8 cellular contexts compared by ENCODE assay signal in genomic region chr12:25377475-25378179, GRCh38.
DNase-seq lines count a peak whose midpoint lies in the region; ATAC-seq and TF ChIP-seq lines count a peak whose summit lies in the region.

No MANE protein-coding gene starts in this region.

- H3K4me3 Mint-ChIP-seq in endodermal cell, result no peak overlapping the region
- H3K4me3 Mint-ChIP-seq in stimulated activated naive CD8-positive, alpha-beta T cell treated with anti-CD3 and anti-CD28 coated beads, Interleukin-15, Interleukin-2, amounts not matched to agents 100 ng/mL and 50 ng/mL, for 24 hours, result peak overlapping the region; percentile 40

- TF ChIP-seq POLR2A in transverse colon (IDR thresholded peaks at IDR 0.05) (no peak), lower leg skin (IDR thresholded peaks at IDR 0.05) (no peak)

- H3K27ac ChIP-seq in PC-3 (ENCODE audit: low read length), result no peak overlapping the region
- H3K27ac ChIP-seq in endodermal cell (ENCODE audit: low read depth, low read length), result no peak overlapping the region
- peak overlapping the region in 2 of 4 donors; percentile 9 to 10 for H3K27ac ChIP-seq in transverse colon

- no peak for TF ChIP-seq EP300 in transverse colon (IDR thresholded peaks at IDR 0.05; ENCODE audit: low read depth)

- no peaks in the 10 kb centered on the region for H3K36me3 Mint-ChIP-seq in endodermal cell (ENCODE audit: low read depth)
- no peaks in the 10 kb centered on the region for H3K36me3 Mint-ChIP-seq in stimulated activated naive CD8-positive, alpha-beta T cell treated with anti-CD3 and anti-CD28 coated beads, Interleukin-15, Interleukin-2, amounts not matched to agents 100 ng/mL and 50 ng/mL, for 24 hours (ENCODE audit: low read depth)

- H3K4me2 ChIP-seq in PC-3 (ENCODE audit: low read length), result no peak overlapping the region

- ATAC-seq in PC-3, result no peak

- H3K9me3 Mint-ChIP-seq in endodermal cell, result no peaks in the 10 kb centered on the region
- H3K9me3 Mint-ChIP-seq in stimulated activated naive CD8-positive, alpha-beta T cell treated with anti-CD3 and anti-CD28 coated beads, Interleukin-15, Interleukin-2, amounts not matched to agents 100 ng/mL and 50 ng/mL, for 24 hours, result no peaks in the 10 kb centered on the region

- H3K4me3 ChIP-seq in PC-3 (ENCODE audit: low read length), result no peak overlapping the region
- H3K4me3 ChIP-seq in endodermal cell (ENCODE audit: low read length), result no peak overlapping the region
- H3K4me3 ChIP-seq in transverse colon, result no peak overlapping the region
- H3K4me3 ChIP-seq in lower leg skin (ENCODE audit: low read depth, poor library complexity, severe bottlenecking), result no peak overlapping the region

- H3K27me3 Mint-ChIP-seq in endodermal cell (ENCODE audit: insufficient read depth), result peaks cover 3% of the 10 kb centered on the region
- H3K27me3 Mint-ChIP-seq in stimulated activated naive CD8-positive, alpha-beta T cell treated with anti-CD3 and anti-CD28 coated beads, Interleukin-15, Interleukin-2, amounts not matched to agents 100 ng/mL and 50 ng/mL, for 24 hours, result no peaks in the 10 kb centered on the region

- H3K27me3 ChIP-seq in PC-3 (ENCODE audit: low read length) (peaks cover 10% of the 10 kb centered on the region), endodermal cell (ENCODE audit: control insufficient read depth, insufficient read depth, low read length, poor library complexity, severe bottlenecking) (no peaks in the 10 kb centered on the region), transverse colon (no peaks in the 10 kb centered on the region)

- H4K20me1 ChIP-seq in PC-3 (ENCODE audit: low read length), result no peaks in the 10 kb centered on the region

- no peak overlapping the region for H2AFZ ChIP-seq in PC-3 (ENCODE audit: low read length)

- in situ Hi-C loops in transverse colon (cut with MboI; ENCODE audit: low pct_ligation_motif_present in 1 of 4, low pct_unique_long_range_greater_than_20kb in 1 of 4, low sequenced_read_pairs in 3 of 4), result no loop called here

- H3K36me3 ChIP-seq in PC-3 (ENCODE audit: low read depth, low read length) (no peaks in the 10 kb centered on the region), endodermal cell (ENCODE audit: control insufficient read depth, insufficient read depth, low read length) (no peaks in the 10 kb centered on the region), transverse colon (no peaks in the 10 kb centered on the region)

- intact Hi-C loops in PC-3 (cut with micrococcal nuclease), result no loop called here
- intact Hi-C loops in transverse colon (cut with DNase I; ENCODE audit: low total_unique reads), result no loop called here
- intact Hi-C loops in lower leg skin (cut with DNase I; ENCODE audit: low total_unique reads), result no loop called here

- H3K9me3 ChIP-seq in PC-3 (ENCODE audit: low read length), result no peaks in the 10 kb centered on the region
- H3K9me3 ChIP-seq in endodermal cell (ENCODE audit: control insufficient read depth, low read length), result no peaks in the 10 kb centered on the region
- no peaks in the 10 kb centered on the region for H3K9me3 ChIP-seq in transverse colon

- POLR2A ChIA-PET in PC-3 (lab: Charles Lee; ENCODE audit: unreplicated experiment), result no interaction called here

- H3F3A ChIP-seq in PC-3 (ENCODE audit: low read length, unreplicated experiment), result no peaks in the 10 kb centered on the region

- H3K4me1 ChIP-seq in PC-3 (ENCODE audit: insufficient read depth, low read length) (no peaks in the 10 kb centered on the region), endodermal cell (ENCODE audit: control insufficient read depth, insufficient read depth, low read length) (no peaks in the 10 kb centered on the region), transverse colon (peaks cover 0 to 15% (median 4%) of the 10 kb centered on the region in 4 donors)

- H3K4me1 Mint-ChIP-seq in endodermal cell, result peaks cover 23% of the 10 kb centered on the region
- H3K4me1 Mint-ChIP-seq in stimulated activated naive CD8-positive, alpha-beta T cell treated with anti-CD3 and anti-CD28 coated beads, Interleukin-15, Interleukin-2, amounts not matched to agents 100 ng/mL and 50 ng/mL, for 24 hours (ENCODE audit: low read depth), result peaks cover 58% of the 10 kb centered on the region

- WGBS in endodermal cell (ENCODE audit: insufficient coverage in 1 of 2, insufficient read length in 1 of 2), 2 experiments, result 91 to 92% methylated on average over 5 of the region's 5 CpGs
- WGBS in transverse colon (ENCODE audit: low coverage in 1 of 2), 2 donors, result 52 to 59% methylated on average over 4 to 5 of the region's 5 CpGs
- 54 to 61% methylated on average over 5 of the region's 5 CpGs for WGBS in lower leg skin, 2 donors

- DNase-seq in SKM-1 treated with dmso at 0.1 percent for 144 hours (lab: John Stamatoyannopoulos, UW; ENCODE audit: unreplicated experiment) (peak; percentile 33), SKM-1 (lab: John Stamatoyannopoulos, UW; ENCODE audit: unreplicated experiment) (no peak), PC-3 (peak; percentile 11), endodermal cell (peak; percentile 46), transverse colon (no peak), DMS153 (lab: John Stamatoyannopoulos, UW) (no peak), lower leg skin (ENCODE audit: low spot score in 2 of 2) (no peak)

- no peaks in the 10 kb centered on the region for H3K9me2 ChIP-seq in PC-3 (replicated peaks; ENCODE audit: low read length)

- H3K27ac Mint-ChIP-seq in endodermal cell, result no peak overlapping the region
- peak overlapping the region; percentile 72 for H3K27ac Mint-ChIP-seq in stimulated activated naive CD8-positive, alpha-beta T cell treated with anti-CD3 and anti-CD28 coated beads, Interleukin-15, Interleukin-2, amounts not matched to agents 100 ng/mL and 50 ng/mL, for 24 hours

- TF ChIP-seq CTCF in PC-3 (conservative IDR thresholded peaks at IDR 0.05; ENCODE audit: low read depth, low read length) (no peak), endodermal cell (conservative IDR thresholded peaks at IDR 0.05) (no peak), transverse colon (IDR thresholded peaks at IDR 0.05) (no peak), lower leg skin (IDR thresholded peaks at IDR 0.05) (no peak)

- CTCF ChIA-PET in PC-3 (lab: Charles Lee), result no interaction called here

- BruUV-seq in PC-3 (replicated peaks; lab: Mats Ljungman, UMichigan), result no TSS peak

- no peaks in the 10 kb centered on the region for H3K79me2 ChIP-seq in PC-3 (ENCODE audit: low read length)

- H3K9ac ChIP-seq in PC-3 (ENCODE audit: low read length) (no peak overlapping the region), endodermal cell (ENCODE audit: extremely low read depth, low read length, poor library complexity, severe bottlenecking) (no peak overlapping the region)

Comparison
In these comparisons a context has a peak if more than half of its experiments do, and no peak if none do; other contexts are left out.
1. DNase-seq: peak in SKM-1 treated with dmso at 0.1 percent for 144 hours (single experiment), PC-3 (single experiment) and endodermal cell (single experiment); none in SKM-1 (single experiment), transverse colon (single experiment), DMS153 (single experiment) and lower leg skin (0 of 2).